ENCODE assay signal across 19 cellular contexts in the genomic region with DNA sequence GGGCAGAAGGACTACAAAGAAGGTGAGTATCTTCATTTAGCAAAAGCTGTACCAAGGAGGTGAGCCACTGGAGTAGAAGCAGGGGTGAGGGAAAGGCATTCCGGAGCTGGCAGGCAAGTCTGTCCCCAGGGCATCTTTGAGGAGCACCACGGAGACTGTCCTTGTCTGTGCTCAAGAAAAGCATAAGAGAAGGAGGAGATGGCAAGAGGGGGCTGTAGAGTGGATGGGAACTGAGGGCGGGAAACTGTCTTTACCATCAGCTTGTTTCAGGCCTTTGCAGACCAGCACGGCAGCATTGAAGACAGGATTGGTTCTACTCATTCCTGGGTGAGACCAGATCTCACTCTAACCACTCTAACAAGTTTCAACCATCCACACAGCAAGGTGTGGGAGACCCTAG.
"Had no signal": no experiment of that assay in that cellular context is flagged by ENCODE, and none has a peak within 500 bp of the region (broad histone marks: within the 10 kb centered on the region; RNA-seq: fewer than 3 reads in every experiment).

No MANE protein-coding gene starts in this region.

- H3K36me3 ChIP-seq: colonic mucosa, gastroesophageal sphincter, heart left ventricle, left lung, lower lobe of right lung had no signal

- ATAC-seq: effector memory CD8-positive, alpha-beta T cell; esophagus mucosa; foreskin keratinocyte; gastroesophageal sphincter; heart left ventricle; left cardiac atrium; left lung; left ventricle myocardium superior; lower lobe of right lung; mucosa of descending colon had no signal

- H3K27ac ChIP-seq: colonic mucosa, epithelial cell of prostate, foreskin keratinocyte, gastroesophageal sphincter, heart left ventricle, left lung, lower lobe of right lung had no signal

- H3K27me3 ChIP-seq: colonic mucosa, foreskin keratinocyte had no signal

- DNase-seq: colonic mucosa; cortex of kidney; effector CD8-positive, alpha-beta T cell; effector memory CD8-positive, alpha-beta T cell; endodermal cell; erythroblast; foreskin keratinocyte; heart left ventricle; hippocampal formation; left cardiac atrium; left lung; left ventricle myocardium superior; lower lobe of right lung; mesenchymal stem cell; mucosa of descending colon; naive B cell had no signal

- H3K4me3 ChIP-seq: colonic mucosa, gastroesophageal sphincter, heart left ventricle, left lung, lower lobe of right lung, mucosa of descending colon had no signal

- H3K9me3 ChIP-seq: colonic mucosa, gastroesophageal sphincter, heart left ventricle, left lung, lower lobe of right lung, mucosa of descending colon had no signal

- H3K4me1 ChIP-seq: colonic mucosa, foreskin keratinocyte, gastroesophageal sphincter, heart left ventricle, left lung, lower lobe of right lung had no signal
